8 cellular contexts compared by ENCODE assay signal in genomic region chr7:76380623-76380966, GRCh38. TPM values are rescaled to one million over a fixed set of nuclear protein-coding genes. Genes with fewer than 3 reads are reported as not detected.
A peak's percentile ranks its signal among the peaks of the same experiment; 100 is the strongest.
DNase-seq lines count a peak whose midpoint lies in the region; ATAC-seq and TF ChIP-seq lines count a peak whose summit lies in the region.

No MANE protein-coding gene starts in this region.

- H3K27me3 Mint-ChIP-seq in stimulated activated naive CD8-positive, alpha-beta T cell treated with anti-CD3 and anti-CD28 coated beads, Interleukin-15, Interleukin-2, amounts not matched to agents 100 ng/mL and 50 ng/mL, for 24 hours = no peaks in the 10 kb centered on the region
- H3K27me3 Mint-ChIP-seq in chondrocyte (ENCODE audit: low read depth) (no peaks in the 10 kb centered on the region), naive B cell (no peaks in the 10 kb centered on the region)

- H3K4me1 Mint-ChIP-seq in stimulated activated naive CD8-positive, alpha-beta T cell treated with anti-CD3 and anti-CD28 coated beads, Interleukin-15, Interleukin-2, amounts not matched to agents 100 ng/mL and 50 ng/mL, for 24 hours (ENCODE audit: low read depth) = peaks cover 8% of the 10 kb centered on the region
- H3K4me1 Mint-ChIP-seq in chondrocyte (ENCODE audit: low read depth) (peaks cover 23% of the 10 kb centered on the region), naive B cell (peaks cover 0 to 6% (median 3%) of the 10 kb centered on the region in 3 donors)

- ATAC-seq in stimulated activated naive CD8-positive, alpha-beta T cell treated with anti-CD3 and anti-CD28 coated beads, Interleukin-15, Interleukin-2, amounts not matched to agents 100 U/mL and 50 U/mL, for 24 hours = no peak
- ATAC-seq in naive B cell (ENCODE audit: low read depth in 2 of 2) = no peak

- H3K4me3 Mint-ChIP-seq in stimulated activated naive CD8-positive, alpha-beta T cell treated with anti-CD3 and anti-CD28 coated beads, Interleukin-15, Interleukin-2, amounts not matched to agents 100 ng/mL and 50 ng/mL, for 24 hours = no peak overlapping the region
- peak overlapping the region; percentile 57 for H3K4me3 Mint-ChIP-seq in chondrocyte (ENCODE audit: unreplicated experiment)
- H3K4me3 Mint-ChIP-seq in naive B cell = peak overlapping the region; percentile 67 to 90 (median 82)

- no peaks in the 10 kb centered on the region for H3K36me3 Mint-ChIP-seq in stimulated activated naive CD8-positive, alpha-beta T cell treated with anti-CD3 and anti-CD28 coated beads, Interleukin-15, Interleukin-2, amounts not matched to agents 100 ng/mL and 50 ng/mL, for 24 hours (ENCODE audit: low read depth)
- no peaks in the 10 kb centered on the region for H3K36me3 Mint-ChIP-seq in chondrocyte (ENCODE audit: low read depth)
- no peaks in the 10 kb centered on the region for H3K36me3 Mint-ChIP-seq in naive B cell

- no peaks in the 10 kb centered on the region for H3K9me3 Mint-ChIP-seq in stimulated activated naive CD8-positive, alpha-beta T cell treated with anti-CD3 and anti-CD28 coated beads, Interleukin-15, Interleukin-2, amounts not matched to agents 100 ng/mL and 50 ng/mL, for 24 hours
- H3K9me3 Mint-ChIP-seq in chondrocyte (ENCODE audit: low read depth) (no peaks in the 10 kb centered on the region), naive B cell (no peaks in the 10 kb centered on the region)

- no peak for TF ChIP-seq CTCF in chondrocyte (IDR thresholded peaks at IDR 0.05)

- DNase-seq in stimulated activated naive CD8-positive, alpha-beta T cell treated with anti-CD3 and anti-CD28 coated beads, Interleukin-15, Interleukin-2, amounts not matched to agents 100 U/mL and 50 U/mL, for 24 hours = no peak
- DNase-seq in chondrocyte (ENCODE audit: low spot score) = no peak
- no peak for DNase-seq in naive B cell
- DNase-seq in GM03348 (ENCODE audit: low spot score) = no peak
- DNase-seq in SHP77 (lab: John Stamatoyannopoulos, UW) = no peak
- no peak for DNase-seq in NK-92 (lab: John Stamatoyannopoulos, UW; ENCODE audit: unreplicated experiment)
- DNase-seq in activated CD4-positive, alpha-beta T cell treated with anti-CD3 and anti-CD28 coated beads for 4 hours = no peak

- H3K27ac Mint-ChIP-seq in stimulated activated naive CD8-positive, alpha-beta T cell treated with anti-CD3 and anti-CD28 coated beads, Interleukin-15, Interleukin-2, amounts not matched to agents 100 ng/mL and 50 ng/mL, for 24 hours = peak overlapping the region; percentile 40
- H3K27ac Mint-ChIP-seq in chondrocyte (ENCODE audit: unreplicated experiment) (peak overlapping the region; percentile 96), naive B cell (peak overlapping the region in 2 of 6 donors; percentile 10 to 58)

RNA-seq across cellular contexts. Expression of gene YWHAG, which starts 21.8 kb away (rescaled TPM):
- total RNA-seq in chondrocyte = 195 to 208 TPM (median 205 TPM) in 3 replicates
- 1 to 10 TPM in 5 of 6 donors, under 1 TPM in 1; 0.40 to 2.8 (median 2.2) TPM for polyA plus RNA-seq in naive B cell (ENCODE audit: low read depth in 6 of 6)

RNA-seq across cellular contexts. Expression of gene SSC4D, which starts 28.9 kb away (rescaled TPM):
- total RNA-seq in chondrocyte = 0.97 to 1.2 TPM (median 1.1 TPM) in 3 replicates
- polyA plus RNA-seq in naive B cell (ENCODE audit: low read depth in 6 of 6) = not detected

RNA-seq across cellular contexts. Expression of gene ZP3, which starts 44.2 kb away (rescaled TPM):
- not detected in 3 replicates for total RNA-seq in chondrocyte
- polyA plus RNA-seq in naive B cell (ENCODE audit: low read depth in 6 of 6) = 1 to 10 TPM in 5 of 6 donors, under 1 TPM in 1; 0.29 to 4.6 (median 4.0) TPM
